1 cellular context compared by ENCODE assay signal in genomic region chr5:33363537-33363936, GRCh38.
TF ChIP-seq lines count a peak whose summit lies in the region.

No MANE protein-coding gene starts in this region.

TF ChIP-seq in SK-N-SH, 30 proteins besides CTCF, POLR2A, EP300 and RAD21 (continued from another document):
- TF ChIP-seq EZH2phosphoT487 (IDR thresholded peaks at IDR 0.05; ENCODE audit: borderline replicate concordance, low read depth) = no peak
- TF ChIP-seq YY1 (IDR thresholded peaks at IDR 0.05; ENCODE audit: low read depth) = no peak
- TF ChIP-seq FOXJ3 (CRISPR knock-in tag; IDR thresholded peaks at IDR 0.05) = no peak
- TF ChIP-seq NFIC (IDR thresholded peaks at IDR 0.05; ENCODE audit: borderline replicate concordance) = no peak
